Comparison of ENCODE assay signal across 25 cellular contexts in genomic region chr11:11281626-11282025, GRCh38.
DNase-seq lines count a peak whose midpoint lies in the region; ATAC-seq and TF ChIP-seq lines count a peak whose summit lies in the region.
"Had no signal": no experiment of that assay in that cellular context is flagged by ENCODE, and none has a peak within 500 bp of the region (broad histone marks: within the 10 kb centered on the region; RNA-seq: fewer than 3 reads in every experiment).

No MANE protein-coding gene starts in this region.

- no peaks in the 10 kb centered on the region for H3K9me3 Mint-ChIP-seq in stimulated activated memory B cell treated with anti-CD40 and anti-IgM and Interleukin-4, amounts not matched to agents 10 μg/mL and 1 μg/mL and 100 μg/mL, for 72 hours
- H3K9me3 Mint-ChIP-seq in type B pancreatic cell (no peaks in the 10 kb centered on the region), natural killer cell (no peaks in the 10 kb centered on the region)
- H3K9me3 Mint-ChIP-seq: CD4-positive, alpha-beta T cell; CD8-positive, alpha-beta memory T cell; H9 had no signal

- TF ChIP-seq CTCF in left ventricle myocardium inferior (IDR thresholded peaks at IDR 0.05; ENCODE audit: borderline replicate concordance) (no peak), type B pancreatic cell (conservative IDR thresholded peaks at IDR 0.05) (no peak), natural killer cell (IDR thresholded peaks at IDR 0.05) (no peak)

- H3K4me3 ChIP-seq in left ventricle myocardium inferior (no peak overlapping the region), mesenchymal stem cell (ENCODE audit: insufficient read depth in 1 of 2, low read depth in 1 of 2, low read length in 2 of 2) (no peak overlapping the region), neuronal stem cell (ENCODE audit: low read length in 2 of 2) (peak overlapping the region in 1 of 2 donors; percentile 24)
- H3K4me3 ChIP-seq: A549; BLaER1 treated with 17β-estradiol and CSF1 and Interleukin-3, amounts not matched to agents 10 nM and 100 nM; GM12878; GM23248 had no signal

- 92% methylated on average over 4 of the region's 5 CpGs for WGBS in mesenchymal stem cell
- no CpG with 5 or more reads among the region's 5 CpGs for WGBS in neuronal stem cell (ENCODE audit: extremely low coverage in 2 of 2, insufficient read length in 2 of 2, insufficient replicate concordance in 1 of 2), 2 donors

- H3K9ac ChIP-seq in mesenchymal stem cell (ENCODE audit: low read length) (no peak overlapping the region), neuronal stem cell (ENCODE audit: low read depth, low read length, poor library complexity) (no peak overlapping the region)
- H3K9ac ChIP-seq: BLaER1 treated with 17β-estradiol and CSF1 and Interleukin-3, amounts not matched to agents 10 nM and 100 nM; GM23248 had no signal

- H3K27ac Mint-ChIP-seq in stimulated activated memory B cell treated with anti-CD40 and anti-IgM and Interleukin-4, amounts not matched to agents 10 μg/mL and 1 μg/mL and 100 μg/mL, for 72 hours = no peak overlapping the region
- H3K27ac Mint-ChIP-seq in type B pancreatic cell (no peak overlapping the region), natural killer cell (no peak overlapping the region)
- H3K27ac Mint-ChIP-seq: CD14-positive monocyte; CD4-positive, alpha-beta T cell had no signal

- H4K91ac ChIP-seq in mesenchymal stem cell (ENCODE audit: low read length) = peak overlapping the region; percentile 64
- no peak overlapping the region for H4K91ac ChIP-seq in neuronal stem cell (ENCODE audit: low read depth, low read length, poor library complexity)

- H3K4me2 ChIP-seq in mesenchymal stem cell (ENCODE audit: low read length, poor library complexity, severe bottlenecking) (no peak overlapping the region), neuronal stem cell (ENCODE audit: insufficient read depth, low read length, poor library complexity, severe bottlenecking) (no peak overlapping the region)
- H3K4me2 ChIP-seq: A549; BLaER1 treated with 17β-estradiol and CSF1 and Interleukin-3, amounts not matched to agents 10 nM and 100 nM had no signal

- no peaks in the 10 kb centered on the region for H3K79me1 ChIP-seq in mesenchymal stem cell (replicated peaks; ENCODE audit: low read length, poor library complexity, severe bottlenecking)
- H3K79me1 ChIP-seq in neuronal stem cell (ENCODE audit: low read depth, low read length) = no peaks in the 10 kb centered on the region

- intact Hi-C loops in left ventricle myocardium superior (cut with micrococcal nuclease) (no loop called here), left ventricle myocardium inferior (cut with micrococcal nuclease) (no loop called here), natural killer cell (cut with micrococcal nuclease) (no loop called here)

- H3K9me3 ChIP-seq in left ventricle myocardium inferior (replicated peaks) = no peaks in the 10 kb centered on the region
- H3K9me3 ChIP-seq in mesenchymal stem cell (ENCODE audit: control insufficient read depth, low read length) = no peaks in the 10 kb centered on the region
- no peaks in the 10 kb centered on the region for H3K9me3 ChIP-seq in neuronal stem cell (replicated peaks in 1 of 2; ENCODE audit: control insufficient read depth in 2 of 2, insufficient read depth in 1 of 2, low read depth in 1 of 2, low read length in 2 of 2)
- H3K9me3 ChIP-seq: A549; BE2C; BLaER1 treated with 17β-estradiol and CSF1 and Interleukin-3, amounts not matched to agents 10 nM and 100 nM had no signal

- H3K4me1 Mint-ChIP-seq in stimulated activated memory B cell treated with anti-CD40 and anti-IgM and Interleukin-4, amounts not matched to agents 10 μg/mL and 1 μg/mL and 100 μg/mL, for 72 hours = no peaks in the 10 kb centered on the region
- peaks cover 6% of the 10 kb centered on the region for H3K4me1 Mint-ChIP-seq in type B pancreatic cell (ENCODE audit: unreplicated experiment)
- H3K4me1 Mint-ChIP-seq in natural killer cell = no peaks in the 10 kb centered on the region

- no peaks in the 10 kb centered on the region for H3K36me3 Mint-ChIP-seq in stimulated activated memory B cell treated with anti-CD40 and anti-IgM and Interleukin-4, amounts not matched to agents 10 μg/mL and 1 μg/mL and 100 μg/mL, for 72 hours
- no peaks in the 10 kb centered on the region for H3K36me3 Mint-ChIP-seq in type B pancreatic cell
- no peaks in the 10 kb centered on the region for H3K36me3 Mint-ChIP-seq in natural killer cell
- H3K36me3 Mint-ChIP-seq: CD14-positive monocyte; CD8-positive, alpha-beta memory T cell had no signal

- H2AK5ac ChIP-seq in mesenchymal stem cell (ENCODE audit: low read length, severe bottlenecking) (no peak overlapping the region), neuronal stem cell (ENCODE audit: low read depth, low read length) (peak overlapping the region; percentile 3)

- peaks cover 32% of the 10 kb centered on the region for H3K27me3 Mint-ChIP-seq in stimulated activated memory B cell treated with anti-CD40 and anti-IgM and Interleukin-4, amounts not matched to agents 10 μg/mL and 1 μg/mL and 100 μg/mL, for 72 hours
- H3K27me3 Mint-ChIP-seq in type B pancreatic cell = peaks cover 9% of the 10 kb centered on the region
- peaks cover 16 to 18% of the 10 kb centered on the region in 2 donors for H3K27me3 Mint-ChIP-seq in natural killer cell (ENCODE audit: low read depth in 2 of 2)

- no peak overlapping the region for H3K27ac ChIP-seq in left ventricle myocardium inferior (replicated peaks)
- no peak overlapping the region for H3K27ac ChIP-seq in mesenchymal stem cell (ENCODE audit: low read length, poor library complexity, severe bottlenecking)
- no peak overlapping the region for H3K27ac ChIP-seq in neuronal stem cell (replicated peaks; ENCODE audit: low read length)
- H3K27ac ChIP-seq: A549; BLaER1 treated with 17β-estradiol and CSF1 and Interleukin-3, amounts not matched to agents 10 nM and 100 nM; GM23248 had no signal

- H3K36me3 ChIP-seq in left ventricle myocardium inferior (peaks cover 12% of the 10 kb centered on the region), mesenchymal stem cell (ENCODE audit: control insufficient read depth in 1 of 2, insufficient read depth in 2 of 2, low read depth in 1 of 2, low read length in 2 of 2) (no peaks in the 10 kb centered on the region), neuronal stem cell (replicated peaks in 1 of 2; ENCODE audit: control insufficient read depth in 2 of 2, insufficient read depth in 2 of 2, low read length in 2 of 2) (no peaks in the 10 kb centered on the region)
- H3K36me3 ChIP-seq: BE2C; BLaER1 treated with 17β-estradiol and CSF1 and Interleukin-3, amounts not matched to agents 10 nM and 100 nM had no signal

- H2BK120ac ChIP-seq in mesenchymal stem cell (ENCODE audit: low read depth, low read length) (peak overlapping the region; percentile 51), neuronal stem cell (ENCODE audit: low read depth, low read length) (no peak overlapping the region)

- H2BK12ac ChIP-seq in mesenchymal stem cell (ENCODE audit: low read length in 2 of 2) = peak overlapping the region; percentile 88 to 96
- no peak overlapping the region for H2BK12ac ChIP-seq in neuronal stem cell (ENCODE audit: low read length)

- H3K4ac ChIP-seq in mesenchymal stem cell (ENCODE audit: low read depth in 1 of 2, low read length in 2 of 2) = peak overlapping the region in 1 of 2 experiments; percentile 46
- H3K4ac ChIP-seq in neuronal stem cell (ENCODE audit: low read length) = no peak overlapping the region

- ATAC-seq in left ventricle myocardium superior (peak; percentile 20), natural killer cell (no peak)
- peak; percentile 27 for ATAC-seq in stimulated activated memory B cell treated with anti-CD40 and anti-IgM and Interleukin-4, amounts not matched to agents 10 μg/mL and 1 μg/mL and 100 μg/mL, for 72 hours
- ATAC-seq: A549, GM12878, HCT116 had no signal

- no peak for DNase-seq in left ventricle myocardium superior
- DNase-seq in left ventricle myocardium inferior = no peak
- no peak for DNase-seq in mesenchymal stem cell
- no peak for DNase-seq in neuronal stem cell (ENCODE audit: low spot score)
- DNase-seq in type B pancreatic cell (ENCODE audit: extremely low spot score, unreplicated experiment) = no peak
- no peak for DNase-seq in NCI-H2029 treated with DMSO at 0.1 percent for 48 hours (lab: John Stamatoyannopoulos, UW)
- no peak for DNase-seq in natural killer cell
- DNase-seq: 8988T; ACHN; AML-193; BE2C; CD4-positive, alpha-beta T cell; CD8-positive, alpha-beta memory T cell; DMS 273 treated with DMSO at 0.1 percent for 48 hours; DMS79; EL; GDM1; GM23248; H9 had no signal

- no peak overlapping the region for H3K23ac ChIP-seq in mesenchymal stem cell (ENCODE audit: low read length in 2 of 2)
- H3K23ac ChIP-seq in neuronal stem cell (ENCODE audit: low read depth, low read length, poor library complexity) = peak overlapping the region; percentile 27

- no peaks in the 10 kb centered on the region for H3K27me3 ChIP-seq in left ventricle myocardium inferior (ENCODE audit: low read depth)
- peaks cover 4 to 9% of the 10 kb centered on the region in 2 experiments for H3K27me3 ChIP-seq in mesenchymal stem cell (ENCODE audit: control insufficient read depth in 1 of 2, insufficient read depth in 1 of 2, low read length in 2 of 2)
- no peaks in the 10 kb centered on the region for H3K27me3 ChIP-seq in neuronal stem cell (ENCODE audit: control insufficient read depth in 3 of 3, insufficient read depth in 3 of 3, low read depth in 1 of 3, low read length in 3 of 3)
- H3K27me3 ChIP-seq: BE2C; BLaER1 treated with 17β-estradiol and CSF1 and Interleukin-3, amounts not matched to agents 10 nM and 100 nM had no signal

- H3K14ac ChIP-seq in mesenchymal stem cell (ENCODE audit: low read length in 2 of 2) = peak overlapping the region in 1 of 2 experiments; percentile 35
- no peak overlapping the region for H3K14ac ChIP-seq in neuronal stem cell (ENCODE audit: low read length)

- H2AFZ ChIP-seq in mesenchymal stem cell (ENCODE audit: low read depth, low read length) = no peak overlapping the region
- H2AFZ ChIP-seq in neuronal stem cell (ENCODE audit: low read length) = no peak overlapping the region
- H2AFZ ChIP-seq: GM23248 had no signal

- H3K4me1 ChIP-seq in left ventricle myocardium inferior = peaks cover 24% of the 10 kb centered on the region
- H3K4me1 ChIP-seq in mesenchymal stem cell (ENCODE audit: control insufficient read depth, insufficient read depth, low read depth, low read length) = peaks cover 18% of the 10 kb centered on the region
- peaks cover 3% of the 10 kb centered on the region in 2 donors for H3K4me1 ChIP-seq in neuronal stem cell (ENCODE audit: control insufficient read depth in 2 of 2, insufficient read depth in 1 of 2, low read depth in 1 of 2, low read length in 2 of 2)
- H3K4me1 ChIP-seq: A549, BE2C had no signal

- H4K8ac ChIP-seq in mesenchymal stem cell (ENCODE audit: low read length) (no peak overlapping the region), neuronal stem cell (ENCODE audit: low read depth, low read length) (no peak overlapping the region)

- H2BK5ac ChIP-seq in mesenchymal stem cell (ENCODE audit: low read depth, low read length, poor library complexity, severe bottlenecking) = no peak overlapping the region
- no peak overlapping the region for H2BK5ac ChIP-seq in neuronal stem cell (ENCODE audit: low read length)

- peak overlapping the region; percentile 62 for H2BK15ac ChIP-seq in mesenchymal stem cell (ENCODE audit: low read depth, poor library complexity, severe bottlenecking)
- H2BK15ac ChIP-seq in neuronal stem cell (ENCODE audit: low read length) = no peak overlapping the region

- peak overlapping the region; percentile 16 to 93 for H3K18ac ChIP-seq in mesenchymal stem cell (ENCODE audit: low read depth in 1 of 2, low read length in 2 of 2)
- H3K18ac ChIP-seq in neuronal stem cell (ENCODE audit: low read length) = peak overlapping the region; percentile 63

- H3K4me3 Mint-ChIP-seq in stimulated activated memory B cell treated with anti-CD40 and anti-IgM and Interleukin-4, amounts not matched to agents 10 μg/mL and 1 μg/mL and 100 μg/mL, for 72 hours = no peak overlapping the region
- H3K4me3 Mint-ChIP-seq in type B pancreatic cell (no peak overlapping the region), natural killer cell (no peak overlapping the region)
- H3K4me3 Mint-ChIP-seq: CD14-positive monocyte; CD4-positive, alpha-beta T cell; CD8-positive, alpha-beta memory T cell; H9 had no signal

Comparison
In these comparisons a context has a peak if more than half of its experiments do, and no peak if none do; other contexts are left out.
1. ATAC-seq: peak in left ventricle myocardium superior (single experiment) and stimulated activated memory B cell treated with anti-CD40 and anti-IgM and Interleukin-4, amounts not matched to agents 10 μg/mL and 1 μg/mL and 100 μg/mL, for 72 hours (single experiment); none in natural killer cell (0 of 3).